In genomic region chr2:32063310-32064020, GRCh38 we compare ENCODE assay signal across 8 cellular contexts. TPM values are rescaled to one million over a fixed set of nuclear protein-coding genes. Genes with fewer than 3 reads are reported as not detected.
DNase-seq lines count a peak whose midpoint lies in the region; ATAC-seq and TF ChIP-seq lines count a peak whose summit lies in the region.

Gene SPAST (plus strand): TSS chr2:32063556. CDS start chr2:32063832, 276 bp downstream.

- peak; percentile 94 for ATAC-seq in GM21576 (IDR thresholded peaks at IDR 0.05; ENCODE audit: unreplicated experiment)

- peak; percentile 2; the same call in 1 of the 2 replicates for TF ChIP-seq RAD21 in Ishikawa (IDR thresholded peaks at IDR 0.05; ENCODE audit: low read depth)

- peaks cover 33% of the 10 kb centered on the region for H3K4me1 ChIP-seq in mononuclear cell (ENCODE audit: insufficient read depth, low read length)

- TF ChIP-seq EP300 in Ishikawa (IDR thresholded peaks at IDR 0.05; ENCODE audit: borderline replicate concordance), result no peak

- no peaks in the 10 kb centered on the region for H3K27me3 ChIP-seq in mononuclear cell (ENCODE audit: insufficient read depth, low read length)

- TF ChIP-seq CTCF in epithelial cell of esophagus (IDR thresholded peaks at IDR 0.05; ENCODE audit: insufficient read depth, low read depth, low read length, missing control alignments), result peak; percentile 44

- H3K4me3 ChIP-seq in epithelial cell of esophagus (ENCODE audit: low read length), result peak within 1 kb of the TSS; percentile 87
- peak within 1 kb of the TSS; percentile 99 for H3K4me3 ChIP-seq in mononuclear cell (ENCODE audit: low read length)

- DNase-seq in DMS53 (lab: John Stamatoyannopoulos, UW) (peak; percentile 98), OCI-M2 (lab: John Stamatoyannopoulos, UW; ENCODE audit: unreplicated experiment) (peak; percentile 53), activated T-cell treated with anti-CD3 and anti-CD28 coated beads for 4 hours (peak; percentile 93), epithelial cell of esophagus (ENCODE audit: low read depth) (peak; percentile 98)
- peak; percentile 89 to 91 for DNase-seq in stimulated activated CD8-positive, alpha-beta memory T cell treated with anti-CD3 and anti-CD28 coated beads, Interleukin-4, amount 100 ng/mL, for 1 hour (ENCODE audit: low read depth in 2 of 2, low spot score in 1 of 2)

- no peaks in the 10 kb centered on the region for H3K9me3 ChIP-seq in mononuclear cell (ENCODE audit: low read depth, low read length)

TF ChIP-seq in Ishikawa, 13 proteins besides CTCF, POLR2A, EP300 and RAD21:
- TF ChIP-seq TAF1 (IDR thresholded peaks at IDR 0.05; ENCODE audit: low read depth), result peak; percentile 64
- peak; percentile 20; the same call in 1 of the 2 replicates for TF ChIP-seq CEBPB (IDR thresholded peaks at IDR 0.05)
- no peak; the same call in 1 of the 2 replicates for TF ChIP-seq USF1 (IDR thresholded peaks at IDR 0.05)
- TF ChIP-seq TEAD4 (IDR thresholded peaks at IDR 0.05), result no peak; the same call in 1 of the 2 replicates
- peak; percentile 69; the same call in 1 of the 2 replicates for TF ChIP-seq ZBTB7A (IDR thresholded peaks at IDR 0.05; ENCODE audit: low read depth)
- no peak for TF ChIP-seq FOXM1 (IDR thresholded peaks at IDR 0.05; ENCODE audit: borderline replicate concordance, low read depth)
- TF ChIP-seq MAX (IDR thresholded peaks at IDR 0.05), result no peak; the same call in 1 of the 2 replicates
- peak; percentile 36; the same call in 1 of the 2 replicates for TF ChIP-seq REST (IDR thresholded peaks at IDR 0.05; ENCODE audit: low read depth)
- TF ChIP-seq CREB1 (IDR thresholded peaks at IDR 0.05; ENCODE audit: low read depth), result peak; percentile 71
- peak; percentile 36; the same call in 1 of the 2 replicates for TF ChIP-seq NFIC (IDR thresholded peaks at IDR 0.05)
- TF ChIP-seq EGR1 (IDR thresholded peaks at IDR 0.05), result no peak
- TF ChIP-seq TCF12 (IDR thresholded peaks at IDR 0.05; ENCODE audit: low read depth), result no peak
- peak; percentile 18 for TF ChIP-seq YY1 (IDR thresholded peaks at IDR 0.05; ENCODE audit: low read depth)
TF ChIP-seq in Ishikawa: peak in this region for 7.

RNA-seq across cellular contexts. Expression of gene SPAST, which starts in this region (rescaled TPM):
- 47.3 TPM for total RNA-seq in mononuclear cell

Comparison
In these comparisons a context has a peak if more than half of its experiments do, and no peak if none do; other contexts are left out.
1. Peak in every context shown above with its lines: DNase-seq, ATAC-seq and H3K4me3 ChIP-seq.